In the genomic region with DNA sequence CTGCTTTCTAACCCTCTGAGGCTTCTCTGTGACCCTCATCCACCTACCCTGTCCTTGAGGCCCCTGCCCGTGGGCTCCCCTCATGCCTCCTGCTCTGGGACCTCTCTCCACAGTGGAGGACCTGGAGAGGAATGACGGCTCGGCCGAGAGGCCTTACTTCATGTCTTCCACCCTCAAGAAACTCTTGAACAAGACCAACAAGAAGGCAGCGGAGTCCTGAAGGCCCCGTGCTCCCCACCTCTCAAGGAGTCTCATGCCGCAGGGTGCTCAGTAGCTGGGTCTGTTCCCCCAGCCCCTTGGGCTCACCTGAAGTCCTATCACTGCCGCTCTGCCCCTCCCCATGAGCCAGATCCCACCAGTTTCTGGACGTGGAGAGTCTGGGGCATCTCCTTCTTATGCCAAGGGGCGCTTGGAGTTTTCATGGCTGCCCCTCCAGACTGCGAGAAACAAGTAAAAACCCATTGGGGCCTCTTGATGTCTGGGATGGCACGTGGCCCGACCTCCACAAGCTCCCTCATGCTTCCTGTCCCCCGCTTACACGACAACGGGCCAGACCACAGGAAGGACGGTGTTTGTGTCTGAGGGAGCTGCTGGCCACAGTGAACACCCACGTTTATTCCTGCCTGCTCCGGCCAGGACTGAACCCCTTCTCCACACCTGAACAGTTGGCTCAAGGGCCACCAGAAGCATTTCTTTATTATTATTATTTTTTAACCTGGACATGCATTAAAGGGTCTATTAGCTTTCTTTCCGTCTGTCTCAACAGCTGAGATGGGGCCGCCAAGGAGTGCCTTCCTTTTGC, we compare ENCODE assay signal across 9 cellular contexts. TPM values are rescaled to one million over a fixed set of nuclear protein-coding genes. Genes with fewer than 3 reads are reported as not detected.
DNase-seq lines count a peak whose midpoint lies in the region; ATAC-seq, FAIRE-seq and TF ChIP-seq lines count a peak whose summit lies in the region.
"Had no signal": no experiment of that assay in that cellular context is flagged by ENCODE, and none has a peak within 500 bp of the region (broad histone marks: within the 10 kb centered on the region; RNA-seq: fewer than 3 reads in every experiment).

No MANE protein-coding gene starts in this region.

- H3K4me1 Mint-ChIP-seq in astrocyte (ENCODE audit: low read depth, unreplicated experiment) (peaks cover 8% of the 10 kb centered on the region), nephron progenitor cell (peaks cover 63% of the 10 kb centered on the region)

- H3K4me3 Mint-ChIP-seq in astrocyte (ENCODE audit: unreplicated experiment) (peak overlapping the region; percentile 28), nephron progenitor cell (peak overlapping the region; percentile 60)

- H3K27me3 ChIP-seq in HepG2 (ENCODE audit: control insufficient read depth in 1 of 2, insufficient read depth in 2 of 2, low read length in 2 of 2) (no peaks in the 10 kb centered on the region), right lobe of liver (no peaks in the 10 kb centered on the region), astrocyte (ENCODE audit: insufficient read depth, low read length) (no peaks in the 10 kb centered on the region), gastrocnemius medialis (no peaks in the 10 kb centered on the region)

- TF ChIP-seq RAD21 in HepG2 (CRISPR knock-in tag; IDR thresholded peaks at IDR 0.05) = no peak

- H4K20me1 ChIP-seq in HepG2 (ENCODE audit: insufficient read depth, low read length) (no peaks in the 10 kb centered on the region), astrocyte (ENCODE audit: insufficient read depth, low read length) (peaks cover 10% of the 10 kb centered on the region)

- intact Hi-C loops in HepG2 (cut with micrococcal nuclease; ENCODE audit: unreplicated experiment) = no loop called here
- intact Hi-C loops in right lobe of liver (cut with DNase I) = loop anchor here (2.0 to 5.0 kb wide), 2 partner anchors 61 to 63 kb away; no protein-coding TSS in a partner anchor
- intact Hi-C loops in gastrocnemius medialis (cut with DNase I; ENCODE audit: low total_unique reads) = loop anchor here (5.0 kb wide), 1 partner anchor 41 kb away; no protein-coding TSS in a partner anchor

- TF ChIP-seq EP300 in HepG2 (IDR thresholded peaks at IDR 0.05; ENCODE audit: low read depth in 2 of 2, low read length in 2 of 2) = no peak
- no peak for TF ChIP-seq EP300 in HepG2 (CRISPR knock-in tag; IDR thresholded peaks at IDR 0.05; ENCODE audit: borderline replicate concordance)

- FAIRE-seq in HepG2 (lab: Jason Lieb, UNC) (no peak), astrocyte (lab: Jason Lieb, UNC) (no peak)

- peak overlapping the region; percentile 93; the same call in 1 of the 2 replicates for H3K4me2 ChIP-seq in HepG2 (ENCODE audit: low read depth, low read length)
- H3K4me2 ChIP-seq in astrocyte (ENCODE audit: low read length) = no peak overlapping the region

- TF ChIP-seq POLR2A in HepG2 (IDR thresholded peaks at IDR 0.05; ENCODE audit: insufficient read depth in 1 of 2, low read depth in 2 of 2, low read length in 2 of 2) (no peak), right lobe of liver (IDR thresholded peaks at IDR 0.05) (no peak), gastrocnemius medialis (IDR thresholded peaks at IDR 0.05) (no peak)

- H3K9me3 Mint-ChIP-seq in astrocyte (ENCODE audit: unreplicated experiment) = peaks cover 1% of the 10 kb centered on the region
- H3K9me3 Mint-ChIP-seq in nephron progenitor cell = no peaks in the 10 kb centered on the region

- ATAC-seq in HepG2 = no peak
- no peak for ATAC-seq in right lobe of liver
- ATAC-seq in gastrocnemius medialis = no peak

- TF ChIP-seq CTCF in HepG2 (CRISPR knock-in tag; IDR thresholded peaks at IDR 0.05) (no peak), right lobe of liver (IDR thresholded peaks at IDR 0.05) (no peak), astrocyte (IDR thresholded peaks at IDR 0.05; ENCODE audit: insufficient read depth, low read depth, low read length) (no peak), nephron progenitor cell (IDR thresholded peaks at IDR 0.05) (no peak), gastrocnemius medialis (IDR thresholded peaks at IDR 0.05 in 4 of 5, conservative IDR thresholded peaks at IDR 0.05 in 1 of 5) (no peak)

- H2AFZ ChIP-seq in HepG2 (ENCODE audit: low read length) (no peak overlapping the region), astrocyte (ENCODE audit: low read depth, low read length) (no peak overlapping the region)

- no TSS peak for BruUV-seq in HepG2 (replicated peaks; lab: Mats Ljungman, UMichigan)

- peaks cover 2% of the 10 kb centered on the region for H3K36me3 Mint-ChIP-seq in astrocyte (ENCODE audit: low read depth, unreplicated experiment)
- peaks cover 14% of the 10 kb centered on the region for H3K36me3 Mint-ChIP-seq in nephron progenitor cell (ENCODE audit: low read depth)

- in situ Hi-C loops in HepG2 (cut with HindIII; ENCODE audit: extremely low pct_ligation_motif_present, low pct_unique_long_range_greater_than_20kb) = loop anchor here (5.0 kb wide), 1 partner anchor 61 kb away; no protein-coding TSS in a partner anchor
- in situ Hi-C loops in gastrocnemius medialis (cut with MboI; ENCODE audit: low sequenced_read_pairs in 4 of 4) = loop anchor here in 3 of 4 donors (5.0 kb wide), 1 partner anchor 61 kb away; no protein-coding TSS in a partner anchor

- H3K9me3 ChIP-seq in HepG2 (ENCODE audit: low read length) = no peaks in the 10 kb centered on the region
- H3K9me3 ChIP-seq in right lobe of liver = no peaks in the 10 kb centered on the region
- H3K9me3 ChIP-seq in astrocyte (ENCODE audit: insufficient read depth, low read depth, low read length) = no peaks in the 10 kb centered on the region
- H3K9me3 ChIP-seq in gastrocnemius medialis = no peaks in the 10 kb centered on the region

- POLR2A ChIA-PET in HepG2 (lab: Yijun Ruan, JAX) = interaction anchor here (1.2 to 2.8 kb wide), 3 partner anchors 10 to 74 kb away, joined by 4 to 20 read pairs (median 17); a partner anchor contains a TSS

- CTCF ChIA-PET in HepG2 (lab: Yijun Ruan, JAX; ENCODE audit: low intra/inter-chr PET ratio, low total read pairs) = interaction anchor here (0.7 to 3.8 kb wide), 2 partner anchors 8 to 63 kb away, joined by 3 to 69 read pairs; no protein-coding TSS in a partner anchor

- H3K4me1 ChIP-seq in HepG2 (ENCODE audit: insufficient read depth, low read length) = peaks cover 91% of the 10 kb centered on the region
- H3K4me1 ChIP-seq in right lobe of liver = peaks cover 0 to 2% (median 0%) of the 10 kb centered on the region in 4 donors
- peaks cover 12% of the 10 kb centered on the region for H3K4me1 ChIP-seq in astrocyte (ENCODE audit: insufficient read depth, low read length)
- peaks cover 20 to 22% of the 10 kb centered on the region in 2 donors for H3K4me1 ChIP-seq in gastrocnemius medialis

- H3K27ac ChIP-seq in HepG2 (ENCODE audit: extremely low read length, insufficient read depth, low read length) (no peak overlapping the region), right lobe of liver (no peak overlapping the region), astrocyte (ENCODE audit: low read depth, low read length) (no peak overlapping the region), gastrocnemius medialis (peak overlapping the region in 2 of 4 donors; percentile 45 to 50)

- H3K36me3 ChIP-seq in HepG2 (replicated peaks in 1 of 2; ENCODE audit: control insufficient read depth in 1 of 2, insufficient read depth in 2 of 2, low read length in 2 of 2) (no peaks in the 10 kb centered on the region), right lobe of liver (peaks cover 0 to 6% (median 0%) of the 10 kb centered on the region in 4 donors), astrocyte (ENCODE audit: insufficient read depth, low read length) (peaks cover 12% of the 10 kb centered on the region), gastrocnemius medialis (peaks cover 0 to 49% of the 10 kb centered on the region in 2 donors)

- H3K27ac Mint-ChIP-seq in astrocyte (ENCODE audit: unreplicated experiment) (peak overlapping the region; percentile 58), nephron progenitor cell (peak overlapping the region; percentile 98)

- no peak for DNase-seq in HepG2 (ENCODE audit: low spot score)
- DNase-seq in right lobe of liver = no peak
- no peak for DNase-seq in astrocyte (ENCODE audit: low read depth)
- no peak for DNase-seq in nephron progenitor cell
- no peak for DNase-seq in gastrocnemius medialis
- DNase-seq in activated gamma-delta T cell treated with Interleukin-2 at 50 U/mL for 16 hours = no peak
- DNase-seq in 8988T = no peak
- DNase-seq in NCI-H82 treated with DMSO at 0.1 percent for 48 hours (lab: John Stamatoyannopoulos, UW; ENCODE audit: unreplicated experiment) = no peak
- DNase-seq: activated CD4-positive, alpha-beta T cell treated with anti-CD3 and anti-CD28 coated beads for 4 hours had no signal

- WGBS in HepG2 (ENCODE audit: low lambda C conversion rate) = 79% methylated on average over 20 of the region's 21 CpGs
- WGBS in right lobe of liver (ENCODE audit: insufficient coverage, low coverage, low lambda C conversion rate, missing lambda C conversion rate) = 56% methylated on average over 14 of the region's 21 CpGs

- H3K27me3 Mint-ChIP-seq in astrocyte (ENCODE audit: low read depth, unreplicated experiment) = no peaks in the 10 kb centered on the region
- H3K27me3 Mint-ChIP-seq in nephron progenitor cell (ENCODE audit: low read depth, poor library complexity) = peaks cover 10% of the 10 kb centered on the region

- H3K4me3 ChIP-seq in HepG2 (replicated peaks in 1 of 3; ENCODE audit: insufficient read depth in 1 of 3, low read depth in 2 of 3, low read length in 3 of 3) (no peak overlapping the region), right lobe of liver (no peak overlapping the region), astrocyte (ENCODE audit: insufficient read depth, low read depth, low read length) (no peak overlapping the region), gastrocnemius medialis (no peak overlapping the region)

- H3K9ac ChIP-seq in HepG2 (ENCODE audit: insufficient read depth, low read depth, low read length) (no peak overlapping the region), astrocyte (ENCODE audit: low read length) (no peak overlapping the region)

- H3K79me2 ChIP-seq in HepG2 (ENCODE audit: insufficient read depth, low read length) (no peaks in the 10 kb centered on the region), astrocyte (ENCODE audit: insufficient read depth, low read length) (no peaks in the 10 kb centered on the region)

RNA-seq across cellular contexts. Expression of a gene that starts 10.8 kb away (rescaled TPM):
- total RNA-seq in HepG2 (2016; rRNA removed; fragmentation: Illumina TruSeq; extraction: Trizol) (120 and 127 TPM in 2 replicates), right lobe of liver (10 to 100 TPM; 40.0 to 82.3 (median 54.8) TPM), astrocyte (228 and 244 TPM in 2 replicates), gastrocnemius medialis (10 to 100 TPM; 67.3 to 88.2 (median 76.6) TPM)
- 19.6 and 21.2 TPM in 2 replicates for total RNA-seq in HepG2 (2016; cell fraction: cytosol; rRNA removed; fragmentation: Illumina TruSeq; extraction: Trizol; ENCODE audit: low read depth)
- total RNA-seq in HepG2 (2016; cell fraction: insoluble cytoplasmic fraction; rRNA removed; fragmentation: Illumina TruSeq; extraction: Trizol) = 113 and 122 TPM in 2 replicates
- 63.1 and 64.0 TPM in 2 replicates for total RNA-seq in HepG2 (2016; cell fraction: membrane; rRNA removed; fragmentation: Illumina TruSeq; extraction: Trizol)
- total RNA-seq in HepG2 (2016; cell fraction: nucleus; rRNA removed; fragmentation: Illumina TruSeq; extraction: Trizol) = 133 and 160 TPM in 2 replicates
- polyA plus RNA-seq in HepG2 (2011; rRNA removed) = 173 and 195 TPM in 2 replicates
- polyA plus RNA-seq in HepG2 (2011; cell fraction: cytosol; rRNA removed) = 59.6 and 75.2 TPM in 2 replicates
- 588 and 668 TPM in 2 replicates for polyA plus RNA-seq in HepG2 (2011; cell fraction: nucleus; rRNA removed)
- polyA plus RNA-seq in HepG2 (2012) = 153 and 159 TPM in 2 replicates
- polyA plus RNA-seq in HepG2 (2016; cell fraction: cytosol; fragmentation: Illumina TruSeq; extraction: Trizol; ENCODE audit: low read depth) = 18.4 and 19.6 TPM in 2 replicates
- 178 and 216 TPM in 2 replicates for polyA plus RNA-seq in HepG2 (2016; cell fraction: insoluble cytoplasmic fraction; fragmentation: Illumina TruSeq; extraction: Trizol; ENCODE audit: low read depth)
- polyA plus RNA-seq in HepG2 (2016; cell fraction: membrane; fragmentation: Illumina TruSeq; extraction: Trizol; ENCODE audit: low read depth) = 54.0 and 61.1 TPM in 2 replicates
- 615 and 640 TPM in 2 replicates for polyA plus RNA-seq in HepG2 (2016; cell fraction: nucleus; fragmentation: Illumina TruSeq; extraction: Trizol; ENCODE audit: insufficient read depth, low read depth)
- polyA minus RNA-seq in HepG2 (2011; rRNA and poly(A)+ RNA removed; ENCODE audit: low replicate concordance) = 139 and 144 TPM in 2 replicates
- polyA minus RNA-seq in HepG2 (2011; cell fraction: cytosol; rRNA and poly(A)+ RNA removed) = 65.3 and 73.2 TPM in 2 replicates
- polyA minus RNA-seq in HepG2 (2011; cell fraction: nucleus; rRNA and poly(A)+ RNA removed) = 154 and 157 TPM in 2 replicates

RNA-seq across cellular contexts. Expression of a gene that starts 18.0 kb away (rescaled TPM):
- 2.3 and 2.4 TPM in 2 replicates for total RNA-seq in HepG2 (2016; rRNA removed; fragmentation: Illumina TruSeq; extraction: Trizol)
- 1.2 and 2.2 TPM in 2 replicates for total RNA-seq in HepG2 (2016; cell fraction: cytosol; rRNA removed; fragmentation: Illumina TruSeq; extraction: Trizol; ENCODE audit: low read depth)
- 1.5 and 2.5 TPM in 2 replicates for total RNA-seq in HepG2 (2016; cell fraction: insoluble cytoplasmic fraction; rRNA removed; fragmentation: Illumina TruSeq; extraction: Trizol)
- 3.0 and 3.4 TPM in 2 replicates for total RNA-seq in HepG2 (2016; cell fraction: membrane; rRNA removed; fragmentation: Illumina TruSeq; extraction: Trizol)
- 3.2 and 3.4 TPM in 2 replicates for total RNA-seq in HepG2 (2016; cell fraction: nucleus; rRNA removed; fragmentation: Illumina TruSeq; extraction: Trizol)
- 5.6 and 7.2 TPM in 2 replicates for polyA plus RNA-seq in HepG2 (2011; rRNA removed)
- polyA plus RNA-seq in HepG2 (2011; cell fraction: cytosol; rRNA removed) = 5.4 and 5.7 TPM in 2 replicates
- 11.3 and 11.8 TPM in 2 replicates for polyA plus RNA-seq in HepG2 (2011; cell fraction: nucleus; rRNA removed)
- polyA plus RNA-seq in HepG2 (2012) = 5.9 and 8.2 TPM in 2 replicates
- polyA plus RNA-seq in HepG2 (2016; cell fraction: cytosol; fragmentation: Illumina TruSeq; extraction: Trizol; ENCODE audit: low read depth) = 2.5 and 2.6 TPM in 2 replicates
- 1.9 and 2.2 TPM in 2 replicates for polyA plus RNA-seq in HepG2 (2016; cell fraction: insoluble cytoplasmic fraction; fragmentation: Illumina TruSeq; extraction: Trizol; ENCODE audit: low read depth)
- polyA plus RNA-seq in HepG2 (2016; cell fraction: membrane; fragmentation: Illumina TruSeq; extraction: Trizol; ENCODE audit: low read depth) = 4.7 and 5.1 TPM in 2 replicates
- polyA plus RNA-seq in HepG2 (2016; cell fraction: nucleus; fragmentation: Illumina TruSeq; extraction: Trizol; ENCODE audit: insufficient read depth, low read depth) = 8.1 and 8.5 TPM in 2 replicates
- 13.9 and 134 TPM in 2 replicates for polyA minus RNA-seq in HepG2 (2011; rRNA and poly(A)+ RNA removed; ENCODE audit: low replicate concordance)
- 5.3 and 8.4 TPM in 2 replicates for polyA minus RNA-seq in HepG2 (2011; cell fraction: cytosol; rRNA and poly(A)+ RNA removed)
- 5.4 and 9.6 TPM in 2 replicates for polyA minus RNA-seq in HepG2 (2011; cell fraction: nucleus; rRNA and poly(A)+ RNA removed)
- 10 to 100 TPM; 11.7 to 18.5 (median 15.6) TPM for total RNA-seq in right lobe of liver
- total RNA-seq in astrocyte = 91.6 and 94.5 TPM in 2 replicates
- total RNA-seq in gastrocnemius medialis = 100 to 1,000 TPM in 2 of 4 donors, 10 to 100 TPM in 2; 51.1 to 168 (median 105) TPM

RNA-seq across cellular contexts. Expression of a gene that starts 56.3 kb away (rescaled TPM):
- total RNA-seq in HepG2 (2016; rRNA removed; fragmentation: Illumina TruSeq; extraction: Trizol) (76.8 and 82.9 TPM in 2 replicates), right lobe of liver (1 to 10 TPM in 2 of 6 experiments, under 1 TPM in 4; 0.35 to 2.5 (median 0.75) TPM), astrocyte (1.7 and 4.5 TPM in 2 replicates), gastrocnemius medialis (under 1 TPM in 1 of 4 donors, not detected in 3; 0.32 TPM)
- total RNA-seq in HepG2 (2016; cell fraction: cytosol; rRNA removed; fragmentation: Illumina TruSeq; extraction: Trizol; ENCODE audit: low read depth) = 118 and 125 TPM in 2 replicates
- 76.9 and 81.0 TPM in 2 replicates for total RNA-seq in HepG2 (2016; cell fraction: insoluble cytoplasmic fraction; rRNA removed; fragmentation: Illumina TruSeq; extraction: Trizol)
- 155 and 171 TPM in 2 replicates for total RNA-seq in HepG2 (2016; cell fraction: membrane; rRNA removed; fragmentation: Illumina TruSeq; extraction: Trizol)
- 20.9 and 33.5 TPM in 2 replicates for total RNA-seq in HepG2 (2016; cell fraction: nucleus; rRNA removed; fragmentation: Illumina TruSeq; extraction: Trizol)
- 6.3 and 11.0 TPM in 2 replicates for polyA plus RNA-seq in HepG2 (2011; rRNA removed)
- polyA plus RNA-seq in HepG2 (2011; cell fraction: cytosol; rRNA removed) = 9.9 and 10.4 TPM in 2 replicates
- 5.0 and 7.5 TPM in 2 replicates for polyA plus RNA-seq in HepG2 (2011; cell fraction: nucleus; rRNA removed)
- 15.7 and 24.8 TPM in 2 replicates for polyA plus RNA-seq in HepG2 (2012)
- polyA plus RNA-seq in HepG2 (2016; cell fraction: cytosol; fragmentation: Illumina TruSeq; extraction: Trizol; ENCODE audit: low read depth) = 112 and 122 TPM in 2 replicates
- 68.0 and 75.6 TPM in 2 replicates for polyA plus RNA-seq in HepG2 (2016; cell fraction: insoluble cytoplasmic fraction; fragmentation: Illumina TruSeq; extraction: Trizol; ENCODE audit: low read depth)
- polyA plus RNA-seq in HepG2 (2016; cell fraction: membrane; fragmentation: Illumina TruSeq; extraction: Trizol; ENCODE audit: low read depth) = 140 and 148 TPM in 2 replicates
- 52.2 and 56.2 TPM in 2 replicates for polyA plus RNA-seq in HepG2 (2016; cell fraction: nucleus; fragmentation: Illumina TruSeq; extraction: Trizol; ENCODE audit: insufficient read depth, low read depth)
- polyA minus RNA-seq in HepG2 (2011; rRNA and poly(A)+ RNA removed; ENCODE audit: low replicate concordance) = 5.0 and 16.3 TPM in 2 replicates
- 3.0 and 5.1 TPM in 2 replicates for polyA minus RNA-seq in HepG2 (2011; cell fraction: cytosol; rRNA and poly(A)+ RNA removed)
- polyA minus RNA-seq in HepG2 (2011; cell fraction: nucleus; rRNA and poly(A)+ RNA removed) = 1.2 and 3.2 TPM in 2 replicates

RNA-seq across cellular contexts. Expression of a gene that starts 57.9 kb away (rescaled TPM):
- total RNA-seq in HepG2 (2016; rRNA removed; fragmentation: Illumina TruSeq; extraction: Trizol) = 33.0 and 38.6 TPM in 2 replicates
- 19.1 and 20.1 TPM in 2 replicates for total RNA-seq in HepG2 (2016; cell fraction: cytosol; rRNA removed; fragmentation: Illumina TruSeq; extraction: Trizol; ENCODE audit: low read depth)
- 36.0 and 39.4 TPM in 2 replicates for total RNA-seq in HepG2 (2016; cell fraction: insoluble cytoplasmic fraction; rRNA removed; fragmentation: Illumina TruSeq; extraction: Trizol)
- 12.2 and 12.9 TPM in 2 replicates for total RNA-seq in HepG2 (2016; cell fraction: membrane; rRNA removed; fragmentation: Illumina TruSeq; extraction: Trizol)
- 31.9 and 35.0 TPM in 2 replicates for total RNA-seq in HepG2 (2016; cell fraction: nucleus; rRNA removed; fragmentation: Illumina TruSeq; extraction: Trizol)
- 41.6 and 55.6 TPM in 2 replicates for polyA plus RNA-seq in HepG2 (2011; rRNA removed)
- polyA plus RNA-seq in HepG2 (2011; cell fraction: cytosol; rRNA removed) = 25.8 and 39.0 TPM in 2 replicates
- 270 and 290 TPM in 2 replicates for polyA plus RNA-seq in HepG2 (2011; cell fraction: nucleus; rRNA removed)
- 27.7 and 35.3 TPM in 2 replicates for polyA plus RNA-seq in HepG2 (2012)
- 11.2 and 12.9 TPM in 2 replicates for polyA plus RNA-seq in HepG2 (2016; cell fraction: cytosol; fragmentation: Illumina TruSeq; extraction: Trizol; ENCODE audit: low read depth)
- polyA plus RNA-seq in HepG2 (2016; cell fraction: insoluble cytoplasmic fraction; fragmentation: Illumina TruSeq; extraction: Trizol; ENCODE audit: low read depth) = 38.0 and 39.9 TPM in 2 replicates
- polyA plus RNA-seq in HepG2 (2016; cell fraction: membrane; fragmentation: Illumina TruSeq; extraction: Trizol; ENCODE audit: low read depth) = 12.7 and 13.2 TPM in 2 replicates
- polyA plus RNA-seq in HepG2 (2016; cell fraction: nucleus; fragmentation: Illumina TruSeq; extraction: Trizol; ENCODE audit: insufficient read depth, low read depth) = 92.8 and 94.8 TPM in 2 replicates
- 26.7 and 36.3 TPM in 2 replicates for polyA minus RNA-seq in HepG2 (2011; rRNA and poly(A)+ RNA removed; ENCODE audit: low replicate concordance)
- polyA minus RNA-seq in HepG2 (2011; cell fraction: cytosol; rRNA and poly(A)+ RNA removed) = 8.2 and 12.2 TPM in 2 replicates
- 15.5 and 18.7 TPM in 2 replicates for polyA minus RNA-seq in HepG2 (2011; cell fraction: nucleus; rRNA and poly(A)+ RNA removed)
- 10 to 100 TPM; 19.0 to 30.2 (median 26.8) TPM for total RNA-seq in right lobe of liver
- 27.3 and 27.5 TPM in 2 replicates for total RNA-seq in astrocyte
- 10 to 100 TPM in 3 of 4 donors, 1 to 10 TPM in 1; 9.5 to 25.7 (median 15.4) TPM for total RNA-seq in gastrocnemius medialis
